ENCODE assay signal across 15 cellular contexts in genomic region chr17:9355841-9356240, GRCh38.
"Had no signal": no experiment of that assay in that cellular context is flagged by ENCODE, and none has a peak within 500 bp of the region (broad histone marks: within the 10 kb centered on the region; RNA-seq: fewer than 3 reads in every experiment).

No MANE protein-coding gene starts in this region.

- H3K27ac Mint-ChIP-seq: activated T-cell treated with anti-CD3 and anti-CD28 coated beads, Interleukin-2, amount 50 U/mL, for 72 hours; endodermal cell; stimulated activated naive CD8-positive, alpha-beta T cell treated with anti-CD3 and anti-CD28 coated beads, Interleukin-15, Interleukin-2, amounts not matched to agents 100 ng/mL and 50 ng/mL, for 24 hours had no signal

- H3K4me3 ChIP-seq: adrenal gland, hepatocyte, prostate gland, right atrium auricular region, tibial nerve, vagina had no signal

- H3K4me3 Mint-ChIP-seq: activated T-cell treated with anti-CD3 and anti-CD28 coated beads, Interleukin-2, amount 50 U/mL, for 72 hours; endodermal cell; stimulated activated naive CD8-positive, alpha-beta T cell treated with anti-CD3 and anti-CD28 coated beads, Interleukin-15, Interleukin-2, amounts not matched to agents 100 ng/mL and 50 ng/mL, for 24 hours had no signal

- H3K27me3 Mint-ChIP-seq: stimulated activated naive CD8-positive, alpha-beta T cell treated with anti-CD3 and anti-CD28 coated beads, Interleukin-15, Interleukin-2, amounts not matched to agents 100 ng/mL and 50 ng/mL, for 24 hours had no signal

- DNase-seq: activated CD4-positive, alpha-beta T cell treated with anti-CD3 and anti-CD28 coated beads, Interleukin-2, amount 50 U/mL, for 4 hours; activated effector memory CD4-positive, alpha-beta T cell treated with anti-CD3 and anti-CD28 coated beads, Interleukin-2, amount 50 U/mL, for 16 hours; activated naive CD4-positive, alpha-beta T cell treated with anti-CD3 and anti-CD28 coated beads, Interleukin-2, amount 50 U/mL, for 16 hours; activated T-cell treated with anti-CD3 and anti-CD28 coated beads, Interleukin-2, amount 50 U/mL, for 72 hours; endodermal cell; foreskin keratinocyte; mammary epithelial cell; T-helper 2 cell had no signal

- H3K9me3 Mint-ChIP-seq: activated T-cell treated with anti-CD3 and anti-CD28 coated beads, Interleukin-2, amount 50 U/mL, for 72 hours; stimulated activated naive CD8-positive, alpha-beta T cell treated with anti-CD3 and anti-CD28 coated beads, Interleukin-15, Interleukin-2, amounts not matched to agents 100 ng/mL and 50 ng/mL, for 24 hours had no signal

- ATAC-seq: activated T-cell treated with anti-CD3 and anti-CD28 coated beads, Interleukin-2, amount 50 U/mL, for 72 hours had no signal
